In genomic region chr19:50025022-50025793, GRCh38 we compare ENCODE assay signal across 1 cellular context.
TF ChIP-seq lines count a peak whose summit lies in the region.

Gene VRK3 (minus strand): TSS chr19:50025372. CDS start chr19:50016162, 9,210 bp downstream.

TF ChIP-seq in K562, 482 proteins besides CTCF, POLR2A, EP300 and RAD21 (continued from another document and continues in another):
- TF ChIP-seq MGA (IDR thresholded peaks at IDR 0.05) (no peak), CREB1 (IDR thresholded peaks at IDR 0.05) (peak; percentile 68), CREB1 (CRISPR knock-in tag; IDR thresholded peaks at IDR 0.05) (peak; percentile 91), ETV1 (tag; conservative IDR thresholded peaks at IDR 0.05; ENCODE audit: low read depth) (peak; percentile 54), VEZF1 (CRISPR knock-in tag; IDR thresholded peaks at IDR 0.05) (peak; percentile 79), PHF21A (IDR thresholded peaks at IDR 0.05; ENCODE audit: borderline replicate concordance, low read depth) (no peak), GMEB1 (CRISPR knock-in tag; IDR thresholded peaks at IDR 0.05) (0 out of 2 replicates have a peak, but pooled peaks have one; percentile 39), SMARCE1 (IDR thresholded peaks at IDR 0.05) (0 out of 2 replicates have a peak, but pooled peaks have one; percentile 6), POU5F1 (IDR thresholded peaks at IDR 0.05; ENCODE audit: borderline replicate concordance, low read depth, low read length, partially characterized antibody) (peak; percentile 57), FOXK2 (conservative IDR thresholded peaks at IDR 0.05 in 1 of 2, IDR thresholded peaks at IDR 0.05 in 1 of 2; ENCODE audit: low read depth in 2 of 2) (peak; percentile 66 to 73; a peak in 3 of 4 replicates), NCOA1 (IDR thresholded peaks at IDR 0.05; ENCODE audit: low read depth) (peak; percentile 53; the same call in 1 of the 2 replicates), PHF20 (IDR thresholded peaks at IDR 0.05; ENCODE audit: partially characterized antibody) (peak; percentile 48), ATF1 (CRISPR knock-in tag; IDR thresholded peaks at IDR 0.05) (peak; percentile 55; the same call in 1 of the 2 replicates), ATF1 (tag; IDR thresholded peaks at IDR 0.05) (peak; percentile 96), TCF7L2 (IDR thresholded peaks at IDR 0.05; ENCODE audit: low read depth, low read length) (no peak), BRD4 (IDR thresholded peaks at IDR 0.05) (0 out of 2 replicates have a peak, but pooled peaks have one; percentile 20), ZNF41 (CRISPR knock-in tag; conservative IDR thresholded peaks at IDR 0.05) (no peak), ZBTB11 (CRISPR knock-in tag; IDR thresholded peaks at IDR 0.05) (peak in 2 of 3 experiments; percentile 61 to 90; a peak in 3 of 6 replicates), ZBTB40 (IDR thresholded peaks at IDR 0.05) (peak; percentile 77; the same call in 1 of the 2 replicates), ZBTB40 (CRISPR knock-in tag; IDR thresholded peaks at IDR 0.05) (no peak), DPF2 (IDR thresholded peaks at IDR 0.05) (peak; percentile 17; the same call in 1 of the 2 replicates), POLR2B (IDR thresholded peaks at IDR 0.05; ENCODE audit: low read depth, partially characterized antibody) (peak; percentile 83), NONO (IDR thresholded peaks at IDR 0.05; ENCODE audit: low read depth in 2 of 2, low read length in 1 of 2) (no peak), KDM5B (IDR thresholded peaks at IDR 0.05; ENCODE audit: insufficient replicate concordance, low read depth, low read length) (peak; percentile 78), BMI1 (IDR thresholded peaks at IDR 0.05; ENCODE audit: low read length) (peak; percentile 98), U2AF1 (optimal IDR thresholded peaks at IDR 0.05; ENCODE audit: low read depth, low read length) (no peak), EP400 (IDR thresholded peaks at IDR 0.05) (peak; percentile 38; the same call in 1 of the 2 replicates), PHTF2 (CRISPR knock-in tag; IDR thresholded peaks at IDR 0.05) (no peak)
